18 cellular contexts compared by ENCODE assay signal in genomic region chr7:7704867-7705266, GRCh38.
"Had no signal": no experiment of that assay in that cellular context is flagged by ENCODE, and none has a peak within 500 bp of the region (broad histone marks: within the 10 kb centered on the region; RNA-seq: fewer than 3 reads in every experiment).

No MANE protein-coding gene starts in this region.

- H3K27ac ChIP-seq: gastrocnemius medialis, heart right ventricle, ovary, tibial artery, uterus had no signal

- H3K27me3 Mint-ChIP-seq: progenitor cell of endocrine pancreas had no signal

- H3K27ac Mint-ChIP-seq: natural killer cell; progenitor cell of endocrine pancreas; stimulated activated effector memory CD8-positive, alpha-beta T cell treated with anti-CD3 and anti-CD28 coated beads, Interleukin-12 subunit alpha, Interleukin-12 subunit beta, amount 100 ng/mL, for 72 hours had no signal

- H3K4me3 ChIP-seq: gastrocnemius medialis, heart right ventricle, mucosa of descending colon, ovary, tibial artery, upper lobe of left lung, uterus had no signal

- H3K4me1 ChIP-seq: uterus had no signal

- ATAC-seq: gastrocnemius medialis; heart right ventricle; left lobe of liver; mucosa of descending colon; natural killer cell; right cardiac atrium; stimulated activated effector memory CD8-positive, alpha-beta T cell treated with anti-CD3 and anti-CD28 coated beads, Interleukin-12 subunit alpha, Interleukin-12 subunit beta, amount 100 ng/mL, for 72 hours; stimulated activated naive CD8-positive, alpha-beta T cell treated with anti-CD3 and anti-CD28 coated beads, Interleukin-15, Interleukin-2, amounts not matched to agents 100 U/mL and 50 U/mL, for 24 hours had no signal

- H3K36me3 Mint-ChIP-seq: natural killer cell; stimulated activated effector memory CD8-positive, alpha-beta T cell treated with anti-CD3 and anti-CD28 coated beads, Interleukin-12 subunit alpha, Interleukin-12 subunit beta, amount 100 ng/mL, for 72 hours had no signal

- H3K9me3 Mint-ChIP-seq: natural killer cell; neural crest cell; stimulated activated effector memory CD8-positive, alpha-beta T cell treated with anti-CD3 and anti-CD28 coated beads, Interleukin-12 subunit alpha, Interleukin-12 subunit beta, amount 100 ng/mL, for 72 hours had no signal

- DNase-seq: dermis blood vessel endothelial cell; gastrocnemius medialis; heart right ventricle; hypothalamus; mucosa of descending colon; natural killer cell; ovary; right cardiac atrium; stimulated activated CD4-positive, alpha-beta T cell treated with anti-CD3 and anti-CD28 coated beads, Interleukin-4, amount 100 ng/mL, for 1 hour; stimulated activated CD8-positive, alpha-beta memory T cell treated with anti-CD3 and anti-CD28 coated beads, Interleukin-4, amount 100 ng/mL, for 48 hours; stimulated activated naive CD8-positive, alpha-beta T cell treated with anti-CD3 and anti-CD28 coated beads, Interleukin-15, Interleukin-2, amounts not matched to agents 100 U/mL and 50 U/mL, for 24 hours; tibial artery; upper lobe of left lung; uterus had no signal

- H3K36me3 ChIP-seq: gastrocnemius medialis, heart right ventricle, ovary, tibial artery, upper lobe of left lung, uterus had no signal

- H3K4me3 Mint-ChIP-seq: natural killer cell; neural crest cell; stimulated activated effector memory CD8-positive, alpha-beta T cell treated with anti-CD3 and anti-CD28 coated beads, Interleukin-12 subunit alpha, Interleukin-12 subunit beta, amount 100 ng/mL, for 72 hours had no signal

- H3K9me3 ChIP-seq: gastrocnemius medialis, mucosa of descending colon, ovary, tibial artery, upper lobe of left lung, uterus had no signal

- H3K27me3 ChIP-seq: gastrocnemius medialis, heart right ventricle, ovary, tibial artery, upper lobe of left lung, uterus had no signal
